In genomic region chr3:131501949-131502348, GRCh38 we compare ENCODE assay signal across 7 cellular contexts. TPM values are rescaled to one million over a fixed set of nuclear protein-coding genes. Genes with fewer than 3 reads are reported as not detected.
DNase-seq lines count a peak whose midpoint lies in the region; ATAC-seq, FAIRE-seq and TF ChIP-seq lines count a peak whose summit lies in the region.

No MANE protein-coding gene starts in this region.

- 26 to 30% methylated on average over 2 of the region's 2 CpGs for WGBS in pancreas, 2 donors

- ATAC-seq in pancreas (no peak), GM19395 (IDR thresholded peaks at IDR 0.05; ENCODE audit: unreplicated experiment) (no peak)

- H3K9me3 ChIP-seq in NT2/D1 (ENCODE audit: insufficient read depth, low read length): no peaks in the 10 kb centered on the region
- no peaks in the 10 kb centered on the region for H3K9me3 ChIP-seq in pancreas

- no peak overlapping the region for H3K27ac ChIP-seq in pancreas

- H3K27me3 ChIP-seq in NT2/D1 (ENCODE audit: insufficient read depth, insufficient read length) (no peaks in the 10 kb centered on the region), pancreas (peaks cover 0 to 4% (median 0%) of the 10 kb centered on the region in 4 donors)

- no peak for FAIRE-seq in pancreas (lab: Jason Lieb, UNC)

- in situ Hi-C loops in GM13976 (cut with MboI; ENCODE audit: low sequenced_read_pairs, unreplicated experiment): no loop called here

- TF ChIP-seq CTCF in GM13976 (IDR thresholded peaks at IDR 0.05; ENCODE audit: borderline replicate concordance, control extremely low read depth, extremely low read depth, insufficient read depth, missing control alignments): no peak
- TF ChIP-seq CTCF in epithelial cell of esophagus (IDR thresholded peaks at IDR 0.05; ENCODE audit: insufficient read depth, low read depth, low read length, missing control alignments): no peak
- no peak for TF ChIP-seq CTCF in pancreas (IDR thresholded peaks at IDR 0.05)

- H3K9ac ChIP-seq in NT2/D1 (ENCODE audit: insufficient read length, low read depth): peak overlapping the region; percentile 98

- H3K4me3 ChIP-seq in NT2/D1 (ENCODE audit: insufficient read length, low read depth): peak overlapping the region; percentile 97
- peak overlapping the region; percentile 87 for H3K4me3 ChIP-seq in epithelial cell of esophagus (ENCODE audit: low read length)
- peak overlapping the region; percentile 59 to 81 (median 76) for H3K4me3 ChIP-seq in pancreas

- intact Hi-C loops in pancreas (cut with DNase I): no loop called here

- H3K4me1 ChIP-seq in NT2/D1 (ENCODE audit: insufficient read depth, insufficient read length) (no peaks in the 10 kb centered on the region), pancreas (peaks cover 5 to 11% (median 11%) of the 10 kb centered on the region in 3 donors)

- DNase-seq in GM13976 (ENCODE audit: low spot score) (peak; percentile 22), NT2/D1 (ENCODE audit: low read depth, low spot score) (no peak), epithelial cell of esophagus (ENCODE audit: low read depth) (peak; percentile 3), pancreas (no peak), GM19240 (ENCODE audit: insufficient read length, low spot score) (no peak)
- DNase-seq in stimulated activated CD4-positive, alpha-beta T cell treated with anti-CD3 and anti-CD28 coated beads, Interleukin-15, amount 100 ng/mL, for 24 hours: no peak

- H3K36me3 ChIP-seq in NT2/D1 (ENCODE audit: insufficient read depth, insufficient read length, low read length): peaks cover 49% of the 10 kb centered on the region
- no peaks in the 10 kb centered on the region for H3K36me3 ChIP-seq in pancreas

RNA-seq across cellular contexts. Expression of gene MRPL3, which starts 0.8 kb away (rescaled TPM):
- total RNA-seq in pancreas: 10 to 100 TPM; 23.5 to 45.4 (median 36.7) TPM
- 10 to 100 TPM; 34.3 to 43.7 TPM for polyA plus RNA-seq in pancreas

Comparison
In these comparisons a context has a peak if more than half of its experiments do, and no peak if none do; other contexts are left out.
1. DNase-seq: peak in GM13976 (single experiment) and epithelial cell of esophagus (single experiment); none in NT2/D1 (single experiment), pancreas (0 of 6), GM19240 (single experiment) and stimulated activated CD4-positive, alpha-beta T cell treated with anti-CD3 and anti-CD28 coated beads, Interleukin-15, amount 100 ng/mL, for 24 hours (single experiment).
2. Peak in every context shown above with its lines, with median percentiles within 50 percentile points of each other: H3K4me3 ChIP-seq.